ENCODE assay signal across 13 cellular contexts in genomic region chr4:78669453-78669852, GRCh38.
DNase-seq lines count a peak whose midpoint lies in the region; TF ChIP-seq lines count a peak whose summit lies in the region.
"Had no signal": no experiment of that assay in that cellular context is flagged by ENCODE, and none has a peak within 500 bp of the region (broad histone marks: within the 10 kb centered on the region; RNA-seq: fewer than 3 reads in every experiment).

No MANE protein-coding gene starts in this region.

- no peak for TF ChIP-seq POLR2A in vagina (IDR thresholded peaks at IDR 0.05)

- H3K4me2 ChIP-seq in MM.1S (ENCODE audit: low read depth, low read length), result no peak overlapping the region

- no peaks in the 10 kb centered on the region for H3K36me3 ChIP-seq in MM.1S (replicated peaks; ENCODE audit: insufficient read depth, low read length)
- no peaks in the 10 kb centered on the region for H3K36me3 ChIP-seq in brain microvascular endothelial cell (replicated peaks)
- no peaks in the 10 kb centered on the region for H3K36me3 ChIP-seq in CD8-positive, alpha-beta memory T cell (ENCODE audit: insufficient read depth, low read length)
- no peaks in the 10 kb centered on the region for H3K36me3 ChIP-seq in vagina
- H3K36me3 ChIP-seq: esophagus muscularis mucosa, ovary had no signal

- no peaks in the 10 kb centered on the region for H4K20me1 ChIP-seq in MM.1S (ENCODE audit: insufficient read depth, low read length)

- intact Hi-C loops in vagina (cut with DNase I), result no loop called here

- no peaks in the 10 kb centered on the region for H3K9me3 ChIP-seq in MM.1S (replicated peaks; ENCODE audit: insufficient read depth, low read length)
- H3K9me3 ChIP-seq in CD8-positive, alpha-beta memory T cell (ENCODE audit: low read length), result no peaks in the 10 kb centered on the region
- H3K9me3 ChIP-seq in vagina, result no peaks in the 10 kb centered on the region
- H3K9me3 ChIP-seq: esophagus muscularis mucosa, ovary had no signal

- POLR2A ChIA-PET in CD8-positive, alpha-beta memory T cell (lab: Charles Lee), result no interaction called here

- no peak overlapping the region for H2AFZ ChIP-seq in MM.1S (ENCODE audit: low read length)

- H3F3A ChIP-seq in MM.1S (ENCODE audit: insufficient read depth, low read length), result no peaks in the 10 kb centered on the region

- DNase-seq in MM.1S (no peak), brain microvascular endothelial cell (no peak), mesothelial cell of epicardium (ENCODE audit: low spot score in 2 of 2, unreplicated experiment in 2 of 2) (no peak), GM13976 (ENCODE audit: low spot score) (no peak), vagina (ENCODE audit: extremely low spot score in 2 of 2) (no peak)
- no peak for DNase-seq in CD8-positive, alpha-beta memory T cell
- DNase-seq: activated CD8-positive, alpha-beta memory T cell treated with anti-CD3 and anti-CD28 coated beads, Interleukin-2, amount 50 U/mL, for 48 hours; ovary; stimulated activated CD4-positive, alpha-beta T cell treated with anti-CD3 and anti-CD28 coated beads, Interleukin-4, amount 100 ng/mL, for 24 hours; substantia nigra had no signal

- H3K4me3 ChIP-seq in MM.1S (ENCODE audit: low read length) (no peak overlapping the region), brain microvascular endothelial cell (ENCODE audit: low read depth, low read length) (no peak overlapping the region), vagina (no peak overlapping the region)
- no peak overlapping the region for H3K4me3 ChIP-seq in CD8-positive, alpha-beta memory T cell (ENCODE audit: low read length)
- H3K4me3 ChIP-seq: esophagus muscularis mucosa, ovary had no signal

- in situ Hi-C loops in brain microvascular endothelial cell (cut with HindIII; ENCODE audit: low pct_ligation_motif_present, low sequenced_read_pairs), result no loop called here
- in situ Hi-C loops in GM13976 (cut with MboI; ENCODE audit: low sequenced_read_pairs, unreplicated experiment), result no loop called here

- H3K4me1 Mint-ChIP-seq in mesothelial cell of epicardium, result peaks cover 5% of the 10 kb centered on the region
- no peaks in the 10 kb centered on the region for H3K4me1 Mint-ChIP-seq in CD8-positive, alpha-beta memory T cell

- no peaks in the 10 kb centered on the region for H3K9me3 Mint-ChIP-seq in mesothelial cell of epicardium
- H3K9me3 Mint-ChIP-seq in CD8-positive, alpha-beta memory T cell, result no peaks in the 10 kb centered on the region
- H3K9me3 Mint-ChIP-seq: T-helper 2 cell treated with Interferon-gamma antibody and Interleukin-4, amounts not matched to agents 5 μg/mL and 100 μg/mL, for 36 hours had no signal

- no peak overlapping the region for H3K27ac ChIP-seq in MM.1S (ENCODE audit: low read length)
- no peak overlapping the region for H3K27ac ChIP-seq in brain microvascular endothelial cell
- no peak overlapping the region for H3K27ac ChIP-seq in CD8-positive, alpha-beta memory T cell (ENCODE audit: low read depth, low read length)
- H3K27ac ChIP-seq in vagina, result no peak overlapping the region
- H3K27ac ChIP-seq: esophagus muscularis mucosa, ovary had no signal

- no peaks in the 10 kb centered on the region for H3K27me3 Mint-ChIP-seq in mesothelial cell of epicardium (ENCODE audit: low read depth)
- H3K27me3 Mint-ChIP-seq in CD8-positive, alpha-beta memory T cell, result peaks cover 0 to 4% of the 10 kb centered on the region in 2 donors

- no peaks in the 10 kb centered on the region for H3K9me2 ChIP-seq in MM.1S (replicated peaks; ENCODE audit: insufficient read depth, low read length)

- H3K36me3 Mint-ChIP-seq in mesothelial cell of epicardium, result no peaks in the 10 kb centered on the region
- H3K36me3 Mint-ChIP-seq in CD8-positive, alpha-beta memory T cell, result no peaks in the 10 kb centered on the region

- H3K27me3 ChIP-seq in MM.1S (replicated peaks; ENCODE audit: insufficient read depth, low read length), result no peaks in the 10 kb centered on the region
- no peaks in the 10 kb centered on the region for H3K27me3 ChIP-seq in brain microvascular endothelial cell (replicated peaks)
- H3K27me3 ChIP-seq in CD8-positive, alpha-beta memory T cell (ENCODE audit: insufficient read depth, low read length, poor library complexity, severe bottlenecking), result no peaks in the 10 kb centered on the region
- H3K27me3 ChIP-seq in vagina, result no peaks in the 10 kb centered on the region
- H3K27me3 ChIP-seq: esophagus muscularis mucosa, ovary had no signal

- H3K27ac Mint-ChIP-seq in mesothelial cell of epicardium, result no peak overlapping the region
- H3K27ac Mint-ChIP-seq in CD8-positive, alpha-beta memory T cell, result no peak overlapping the region
- H3K27ac Mint-ChIP-seq: T-helper 2 cell treated with Interferon-gamma antibody and Interleukin-4, amounts not matched to agents 5 μg/mL and 100 μg/mL, for 36 hours had no signal

- no peaks in the 10 kb centered on the region for H3K79me2 ChIP-seq in MM.1S (ENCODE audit: low read length)

- H3K4me3 Mint-ChIP-seq in mesothelial cell of epicardium, result no peak overlapping the region
- H3K4me3 Mint-ChIP-seq in CD8-positive, alpha-beta memory T cell, result no peak overlapping the region
- H3K4me3 Mint-ChIP-seq: T-helper 2 cell treated with Interferon-gamma antibody and Interleukin-4, amounts not matched to agents 5 μg/mL and 100 μg/mL, for 36 hours had no signal

- TF ChIP-seq CTCF in GM12873 (IDR thresholded peaks at IDR 0.05; ENCODE audit: insufficient read depth, low read depth, low read length, missing control alignments) (peak; percentile 39), MM.1S (IDR thresholded peaks at IDR 0.05; ENCODE audit: low read length) (peak; percentile 27; the same call in 1 of the 2 replicates), brain microvascular endothelial cell (IDR thresholded peaks at IDR 0.05; ENCODE audit: low read depth, low read length, missing control alignments) (peak; percentile 35), mesothelial cell of epicardium (IDR thresholded peaks at IDR 0.05; ENCODE audit: unreplicated experiment) (peak; percentile 15), GM13976 (IDR thresholded peaks at IDR 0.05; ENCODE audit: borderline replicate concordance, control extremely low read depth, extremely low read depth, insufficient read depth, missing control alignments) (no peak), vagina (IDR thresholded peaks at IDR 0.05) (no peak)

- no peak overlapping the region for H3K9ac ChIP-seq in MM.1S (ENCODE audit: low read length)

- no peaks in the 10 kb centered on the region for H3K4me1 ChIP-seq in MM.1S (ENCODE audit: low read length)
- no peaks in the 10 kb centered on the region for H3K4me1 ChIP-seq in CD8-positive, alpha-beta memory T cell (ENCODE audit: insufficient read depth, low read length)
- H3K4me1 ChIP-seq in vagina, result peaks cover 10% of the 10 kb centered on the region

- CTCF ChIA-PET in CD8-positive, alpha-beta memory T cell (lab: Charles Lee), result interaction anchor here (1.0 kb wide), 1 partner anchor 10 kb away, joined by 3 read pairs; no protein-coding TSS in a partner anchor

Comparison
In these comparisons a context has a peak if more than half of its experiments do, and no peak if none do; other contexts are left out.
1. CTCF ChIP-seq: peak in GM12873 (single experiment), MM.1S (single experiment), brain microvascular endothelial cell (single experiment) and mesothelial cell of epicardium (single experiment); none in GM13976 (single experiment) and vagina (0 of 3).